31 cellular contexts compared by ENCODE assay signal in genomic region chr5:19229210-19229835, GRCh38.
"Had no signal": no experiment of that assay in that cellular context is flagged by ENCODE, and none has a peak within 500 bp of the region (broad histone marks: within the 10 kb centered on the region; RNA-seq: fewer than 3 reads in every experiment).

No MANE protein-coding gene starts in this region.

- DNase-seq: activated B cell treated with CpG ODN at 0.5 μM for 24 hours; activated CD4-positive, alpha-beta memory T cell treated with anti-CD3 and anti-CD28 coated beads for 36 hours; activated CD4-positive, alpha-beta T cell treated with anti-CD3 and anti-CD28 coated beads for 4 hours; activated CD4-positive, alpha-beta T cell treated with anti-CD3 and anti-CD28 coated beads, Interleukin-2, amount 50 U/mL, for 1 hour; activated CD4-positive, CD25-positive, alpha-beta regulatory T cell treated with anti-CD3 and anti-CD28 coated beads, Interleukin-2, amount 50 U/mL, for 72 hours; activated CD8-positive, alpha-beta memory T cell treated with anti-CD3 and anti-CD28 coated beads, Interleukin-2, amount 50 U/mL, for 4 hours; activated naive CD4-positive, alpha-beta T cell treated with anti-CD3 and anti-CD28 coated beads, Interleukin-2, amount 50 U/mL, for 16 hours; activated naive CD8-positive, alpha-beta T cell treated with anti-CD3 and anti-CD28 coated beads for 36 hours; activated T-cell treated with anti-CD3 and anti-CD28 coated beads for 4 hours; activated T-cell treated with anti-CD3 and anti-CD28 coated beads, Interleukin-2, amount 50 U/mL, for 4 hours; amniotic stem cell; aorta; brain microvascular endothelial cell; central memory CD4-positive, alpha-beta T cell; MM.1S; MV-4-11; NCI-H1092; NCI-H1436 treated with DMSO at 0.1 percent for 48 hours; NCI-H187 treated with DMSO at 0.1 percent for 48 hours; NCI-H2081; NCI-H2227 treated with DMSO at 0.1 percent for 48 hours; NCI-H526 treated with DMSO at 0.1 percent for 48 hours; PC-9; Right ventricle myocardium superior; SW 1271; T-helper 1 cell; T-helper 2 cell; T-helper 9 cell had no signal

- H3K27ac ChIP-seq: brain microvascular endothelial cell, KMS-11, PC-9, VCaP had no signal

- H3K27me3 ChIP-seq: brain microvascular endothelial cell had no signal

- ATAC-seq: activated T-cell treated with anti-CD3 and anti-CD28 coated beads, Interleukin-2, amount 50 U/mL, for 4 hours had no signal

- H3K9ac ChIP-seq: KMS-11 had no signal

- H3K4me2 ChIP-seq: KMS-11, PC-9 had no signal

- H3K4me3 ChIP-seq: PC-9 had no signal

- H3K36me3 ChIP-seq: brain microvascular endothelial cell had no signal

- H2AFZ ChIP-seq: PC-9 had no signal

- FAIRE-seq: colon had no signal
